ENCODE assay signal across 8 cellular contexts in genomic region chr11:29343465-29344333, GRCh38.
DNase-seq lines count a peak whose midpoint lies in the region; ATAC-seq, FAIRE-seq and TF ChIP-seq lines count a peak whose summit lies in the region.

No MANE protein-coding gene starts in this region.

- H3K9me2 ChIP-seq in GM23248 (ENCODE audit: insufficient read depth) (no peaks in the 10 kb centered on the region), neural cell (ENCODE audit: insufficient read depth, low read length) (no peaks in the 10 kb centered on the region)

- H3K4me2 ChIP-seq in A549 (peak overlapping the region; percentile 41), GM23248 (ENCODE audit: unreplicated experiment) (no peak overlapping the region), neural cell (ENCODE audit: low read length) (no peak overlapping the region)

- H3K27me3 ChIP-seq in GM23248 (replicated peaks; ENCODE audit: insufficient read depth), result 0 out of 2 replicates have a peak, but pooled peaks cover 6% of the 10 kb centered on the region
- H3K27me3 ChIP-seq in neural cell (ENCODE audit: insufficient read depth, low read depth, low read length), result no peaks in the 10 kb centered on the region

- in situ Hi-C loops in GM23248 (cut with MboI), result no loop called here

- H3K9ac ChIP-seq in GM23248 (no peak overlapping the region), neural cell (ENCODE audit: low read length) (no peak overlapping the region)

- TF ChIP-seq POLR2A in A549 (IDR thresholded peaks at IDR 0.05; ENCODE audit: low read length), result no peak
- TF ChIP-seq POLR2A in erythroblast (IDR thresholded peaks at IDR 0.05; ENCODE audit: low read length), result no peak

- no peak for TF ChIP-seq EP300 in A549 (IDR thresholded peaks at IDR 0.05)
- no peak for TF ChIP-seq EP300 in Ishikawa (IDR thresholded peaks at IDR 0.05; ENCODE audit: borderline replicate concordance)
- no peak for TF ChIP-seq EP300 in neural cell (conservative IDR thresholded peaks at IDR 0.05; ENCODE audit: poor library complexity, severe bottlenecking)

- H3K4me3 ChIP-seq in A549 (no peak overlapping the region), GM23248 (peak overlapping the region; percentile 42; the same call in 1 of the 2 replicates), neural cell (ENCODE audit: low read length) (no peak overlapping the region)

- H3K4me1 ChIP-seq in A549, result no peaks in the 10 kb centered on the region
- H3K4me1 ChIP-seq in GM23248 (ENCODE audit: insufficient read depth), result no peaks in the 10 kb centered on the region

- no peaks in the 10 kb centered on the region for H4K20me1 ChIP-seq in GM23248 (ENCODE audit: insufficient read depth)
- H4K20me1 ChIP-seq in neural cell (ENCODE audit: insufficient read depth), result no peaks in the 10 kb centered on the region

- POLR2A ChIA-PET in A549 (lab: Yijun Ruan, JAX), result no interaction called here

- TF ChIP-seq RAD21 in A549 (conservative IDR thresholded peaks at IDR 0.05 in 1 of 2, IDR thresholded peaks at IDR 0.05 in 1 of 2), result peak; percentile 52 to 67; a peak in 4 of 5 replicates
- TF ChIP-seq RAD21 in Ishikawa (IDR thresholded peaks at IDR 0.05; ENCODE audit: low read depth), result peak; percentile 68
- peak; percentile 68 for TF ChIP-seq RAD21 in neural cell (conservative IDR thresholded peaks at IDR 0.05)

- H3K27ac ChIP-seq in A549 (no peak overlapping the region), GM23248 (no peak overlapping the region), neural cell (ENCODE audit: low read length) (no peak overlapping the region)

- H3K9me3 ChIP-seq in A549 (no peaks in the 10 kb centered on the region), GM23248 (ENCODE audit: low read depth) (no peaks in the 10 kb centered on the region), neural cell (ENCODE audit: low read length) (no peaks in the 10 kb centered on the region)

- H2AFZ ChIP-seq in GM23248 (peak overlapping the region; percentile 41; the same call in 1 of the 2 replicates), neural cell (ENCODE audit: low read depth, low read length) (no peak overlapping the region)

- DNase-seq in A549 (ENCODE audit: low read depth in 1 of 2, low spot score in 1 of 2) (peak; percentile 35 to 72), GDM1 (lab: John Stamatoyannopoulos, UW) (peak; percentile 22), GM23248 (peak; percentile 67), T1000 (lab: John Stamatoyannopoulos, UW) (peak; percentile 30), erythroblast (lab: John Stamatoyannopoulos, UW) (peak; percentile 38 to 62), NCI-H187 treated with DMSO at 0.1 percent for 48 hours (lab: John Stamatoyannopoulos, UW) (no peak)

- peak; percentile 93 to 98 for ATAC-seq in A549

- no peaks in the 10 kb centered on the region for H3F3A ChIP-seq in GM23248 (ENCODE audit: insufficient read depth)
- no peaks in the 10 kb centered on the region for H3F3A ChIP-seq in neural cell (ENCODE audit: insufficient read depth, low read length, poor library complexity, severe bottlenecking)

- H3K79me2 ChIP-seq in GM23248 (ENCODE audit: insufficient read depth), result no peaks in the 10 kb centered on the region
- H3K79me2 ChIP-seq in neural cell (replicated peaks; ENCODE audit: insufficient read depth, low read length), result no peaks in the 10 kb centered on the region

- H3K36me3 ChIP-seq in GM23248 (ENCODE audit: low read depth) (no peaks in the 10 kb centered on the region), neural cell (ENCODE audit: insufficient read depth, low read length) (no peaks in the 10 kb centered on the region)

- peak; percentile 65 for FAIRE-seq in A549 (lab: Jason Lieb, UNC)

- TF ChIP-seq CTCF in A549 (IDR thresholded peaks at IDR 0.05) (peak; percentile 83), neural cell (IDR thresholded peaks at IDR 0.05; ENCODE audit: poor library complexity, severe bottlenecking) (peak; percentile 75)

- 19% methylated on average over 8 of the region's 8 CpGs for WGBS in A549 (ENCODE audit: missing lambda C conversion rate)
- WGBS in GM23248 (ENCODE audit: low coverage in 1 of 2, low lambda C conversion rate in 2 of 2, missing lambda C conversion rate in 2 of 2), 2 experiments, result 15 to 20% methylated on average over 8 of the region's 8 CpGs

- CTCF ChIA-PET in A549 (lab: Yijun Ruan, JAX), result interaction anchor here (0.8 to 1.7 kb wide), 8 partner anchors 8 to 489 kb away, joined by 3 to 7 read pairs (median 3); no protein-coding TSS in a partner anchor

TF ChIP-seq in A549, 52 proteins besides CTCF, POLR2A, EP300 and RAD21:
- peak; percentile 52 for TF ChIP-seq SMC3 (IDR thresholded peaks at IDR 0.05)
- TF ChIP-seq RFX5 (IDR thresholded peaks at IDR 0.05), result no peak

TF ChIP-seq in Ishikawa, 13 proteins besides CTCF, POLR2A, EP300 and RAD21:
- TF ChIP-seq TEAD4 (IDR thresholded peaks at IDR 0.05) (no peak), TAF1 (IDR thresholded peaks at IDR 0.05; ENCODE audit: low read depth) (no peak), CEBPB (IDR thresholded peaks at IDR 0.05) (no peak), NFIC (IDR thresholded peaks at IDR 0.05) (0 out of 2 replicates have a peak, but pooled peaks have one; percentile 18)
TF ChIP-seq in Ishikawa: peak in this region for 1.

TF ChIP-seq in neural cell, 6 proteins besides CTCF, POLR2A, EP300 and RAD21:
- TF ChIP-seq, protein P1, sequence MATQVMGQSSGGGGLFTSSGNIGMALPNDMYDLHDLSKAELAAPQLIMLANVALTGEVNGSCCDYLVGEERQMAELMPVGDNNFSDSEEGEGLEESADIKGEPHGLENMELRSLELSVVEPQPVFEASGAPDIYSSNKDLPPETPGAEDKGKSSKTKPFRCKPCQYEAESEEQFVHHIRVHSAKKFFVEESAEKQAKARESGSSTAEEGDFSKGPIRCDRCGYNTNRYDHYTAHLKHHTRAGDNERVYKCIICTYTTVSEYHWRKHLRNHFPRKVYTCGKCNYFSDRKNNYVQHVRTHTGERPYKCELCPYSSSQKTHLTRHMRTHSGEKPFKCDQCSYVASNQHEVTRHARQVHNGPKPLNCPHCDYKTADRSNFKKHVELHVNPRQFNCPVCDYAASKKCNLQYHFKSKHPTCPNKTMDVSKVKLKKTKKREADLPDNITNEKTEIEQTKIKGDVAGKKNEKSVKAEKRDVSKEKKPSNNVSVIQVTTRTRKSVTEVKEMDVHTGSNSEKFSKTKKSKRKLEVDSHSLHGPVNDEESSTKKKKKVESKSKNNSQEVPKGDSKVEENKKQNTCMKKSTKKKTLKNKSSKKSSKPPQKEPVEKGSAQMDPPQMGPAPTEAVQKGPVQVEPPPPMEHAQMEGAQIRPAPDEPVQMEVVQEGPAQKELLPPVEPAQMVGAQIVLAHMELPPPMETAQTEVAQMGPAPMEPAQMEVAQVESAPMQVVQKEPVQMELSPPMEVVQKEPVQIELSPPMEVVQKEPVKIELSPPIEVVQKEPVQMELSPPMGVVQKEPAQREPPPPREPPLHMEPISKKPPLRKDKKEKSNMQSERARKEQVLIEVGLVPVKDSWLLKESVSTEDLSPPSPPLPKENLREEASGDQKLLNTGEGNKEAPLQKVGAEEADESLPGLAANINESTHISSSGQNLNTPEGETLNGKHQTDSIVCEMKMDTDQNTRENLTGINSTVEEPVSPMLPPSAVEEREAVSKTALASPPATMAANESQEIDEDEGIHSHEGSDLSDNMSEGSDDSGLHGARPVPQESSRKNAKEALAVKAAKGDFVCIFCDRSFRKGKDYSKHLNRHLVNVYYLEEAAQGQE (IDR thresholded peaks at IDR 0.05; ENCODE audit: borderline replicate concordance), result no peak
- TF ChIP-seq SMC3 (conservative IDR thresholded peaks at IDR 0.05; ENCODE audit: poor library complexity), result peak; percentile 64
